ENCODE assay signal across 14 cellular contexts in genomic region chr1:93471911-93472310, GRCh38. TPM values are rescaled to one million over a fixed set of nuclear protein-coding genes. Genes with fewer than 3 reads are reported as not detected.
DNase-seq lines count a peak whose midpoint lies in the region; ATAC-seq and TF ChIP-seq lines count a peak whose summit lies in the region.
"Had no signal": no experiment of that assay in that cellular context is flagged by ENCODE, and none has a peak within 500 bp of the region (broad histone marks: within the 10 kb centered on the region; RNA-seq: fewer than 3 reads in every experiment).

No MANE protein-coding gene starts in this region.

- H3K4me1 ChIP-seq in endodermal cell (ENCODE audit: control insufficient read depth, insufficient read depth, low read length), result peaks cover 5% of the 10 kb centered on the region

- no peaks in the 10 kb centered on the region for H3K27me3 Mint-ChIP-seq in endodermal cell (ENCODE audit: insufficient read depth)
- H3K27me3 Mint-ChIP-seq in activated T-helper 17 cell treated with anti-CD3 and anti-CD28 coated beads, Interleukin-2, amount 50 U/mL, for 72 hours, result no peaks in the 10 kb centered on the region
- no peaks in the 10 kb centered on the region for H3K27me3 Mint-ChIP-seq in stimulated activated naive CD8-positive, alpha-beta T cell treated with anti-CD3 and anti-CD28 coated beads, Interleukin-15, amount 100 ng/mL, for 72 hours

- H3K27ac ChIP-seq in endodermal cell (ENCODE audit: low read depth, low read length), result no peak overlapping the region
- H3K27ac ChIP-seq: adrenal gland, epithelial cell of prostate had no signal

- H3K9me3 Mint-ChIP-seq in endodermal cell, result peaks cover 7% of the 10 kb centered on the region
- H3K9me3 Mint-ChIP-seq in activated T-helper 17 cell treated with anti-CD3 and anti-CD28 coated beads, Interleukin-2, amount 50 U/mL, for 72 hours, result no peaks in the 10 kb centered on the region
- peaks cover 0 to 4% of the 10 kb centered on the region in 2 donors for H3K9me3 Mint-ChIP-seq in stimulated activated naive CD8-positive, alpha-beta T cell treated with anti-CD3 and anti-CD28 coated beads, Interleukin-15, amount 100 ng/mL, for 72 hours
- H3K9me3 Mint-ChIP-seq: natural killer cell; stimulated activated effector memory CD8-positive, alpha-beta T cell treated with anti-CD3 and anti-CD28 coated beads, Interleukin-12 subunit alpha, Interleukin-12 subunit beta, amount 100 ng/mL, for 72 hours had no signal

- no peak overlapping the region for H3K9ac ChIP-seq in endodermal cell (ENCODE audit: extremely low read depth, low read length, poor library complexity, severe bottlenecking)

- no peaks in the 10 kb centered on the region for H3K27me3 ChIP-seq in endodermal cell (ENCODE audit: control insufficient read depth, insufficient read depth, low read length, poor library complexity, severe bottlenecking)
- H3K27me3 ChIP-seq: adrenal gland had no signal

- peaks cover 41% of the 10 kb centered on the region for H3K36me3 Mint-ChIP-seq in endodermal cell (ENCODE audit: low read depth)
- no peaks in the 10 kb centered on the region for H3K36me3 Mint-ChIP-seq in activated T-helper 17 cell treated with anti-CD3 and anti-CD28 coated beads, Interleukin-2, amount 50 U/mL, for 72 hours (ENCODE audit: low read depth)
- H3K36me3 Mint-ChIP-seq: immature natural killer cell; natural killer cell; stimulated activated effector memory CD8-positive, alpha-beta T cell treated with anti-CD3 and anti-CD28 coated beads, Interleukin-12 subunit alpha, Interleukin-12 subunit beta, amount 100 ng/mL, for 72 hours had no signal

- no peak overlapping the region for H3K4me3 ChIP-seq in endodermal cell (ENCODE audit: low read length)
- H3K4me3 ChIP-seq: adrenal gland had no signal

- H3K36me3 ChIP-seq in endodermal cell (ENCODE audit: control insufficient read depth, insufficient read depth, low read length), result peaks cover 24% of the 10 kb centered on the region
- H3K36me3 ChIP-seq: adrenal gland had no signal

- peak overlapping the region; percentile 62 for H3K27ac Mint-ChIP-seq in endodermal cell
- H3K27ac Mint-ChIP-seq in activated T-helper 17 cell treated with anti-CD3 and anti-CD28 coated beads, Interleukin-2, amount 50 U/mL, for 72 hours, result no peak overlapping the region
- no peak overlapping the region for H3K27ac Mint-ChIP-seq in stimulated activated naive CD8-positive, alpha-beta T cell treated with anti-CD3 and anti-CD28 coated beads, Interleukin-15, amount 100 ng/mL, for 72 hours
- H3K27ac Mint-ChIP-seq: immature natural killer cell; natural killer cell; stimulated activated effector memory CD8-positive, alpha-beta T cell treated with anti-CD3 and anti-CD28 coated beads, Interleukin-12 subunit alpha, Interleukin-12 subunit beta, amount 100 ng/mL, for 72 hours had no signal

- DNase-seq in EH (ENCODE audit: low read depth), result peak; percentile 93
- peak; percentile 6 for DNase-seq in NCI-H2029 (lab: John Stamatoyannopoulos, UW)
- DNase-seq in endodermal cell, result no peak
- DNase-seq in non-pigmented ciliary epithelial cell (ENCODE audit: low read depth), result peak; percentile 67
- DNase-seq in stimulated activated naive CD8-positive, alpha-beta T cell treated with anti-CD3 and anti-CD28 coated beads, Interleukin-15, amount 100 ng/mL, for 72 hours, result no peak
- no peak for DNase-seq in amniotic stem cell (lab: John Stamatoyannopoulos, UW)
- DNase-seq in effector CD8-positive, alpha-beta T cell (lab: John Stamatoyannopoulos, UW), result no peak
- DNase-seq: immature natural killer cell, natural killer cell, NCI-H1694 treated with DMSO at 0.1 percent for 48 hours had no signal

- WGBS in endodermal cell (ENCODE audit: insufficient coverage in 1 of 2, insufficient read length in 1 of 2), 2 experiments, result 100% methylated on average over 1 of the region's 1 CpG; no CpG with 5 or more reads in 1 of the 2 experiments

- H3K4me1 Mint-ChIP-seq in endodermal cell, result peaks cover 21% of the 10 kb centered on the region
- no peaks in the 10 kb centered on the region for H3K4me1 Mint-ChIP-seq in activated T-helper 17 cell treated with anti-CD3 and anti-CD28 coated beads, Interleukin-2, amount 50 U/mL, for 72 hours
- no peaks in the 10 kb centered on the region for H3K4me1 Mint-ChIP-seq in stimulated activated naive CD8-positive, alpha-beta T cell treated with anti-CD3 and anti-CD28 coated beads, Interleukin-15, amount 100 ng/mL, for 72 hours
- H3K4me1 Mint-ChIP-seq: immature natural killer cell; natural killer cell; stimulated activated effector memory CD8-positive, alpha-beta T cell treated with anti-CD3 and anti-CD28 coated beads, Interleukin-12 subunit alpha, Interleukin-12 subunit beta, amount 100 ng/mL, for 72 hours had no signal

- H3K9me3 ChIP-seq in endodermal cell (ENCODE audit: control insufficient read depth, low read length), result peaks cover 17% of the 10 kb centered on the region
- H3K9me3 ChIP-seq: adrenal gland had no signal

- TF ChIP-seq CTCF in endodermal cell (conservative IDR thresholded peaks at IDR 0.05), result no peak

- H3K4me3 Mint-ChIP-seq in endodermal cell, result no peak overlapping the region
- H3K4me3 Mint-ChIP-seq in activated T-helper 17 cell treated with anti-CD3 and anti-CD28 coated beads, Interleukin-2, amount 50 U/mL, for 72 hours, result no peak overlapping the region
- H3K4me3 Mint-ChIP-seq in stimulated activated naive CD8-positive, alpha-beta T cell treated with anti-CD3 and anti-CD28 coated beads, Interleukin-15, amount 100 ng/mL, for 72 hours, result no peak overlapping the region
- H3K4me3 Mint-ChIP-seq: immature natural killer cell; natural killer cell; stimulated activated effector memory CD8-positive, alpha-beta T cell treated with anti-CD3 and anti-CD28 coated beads, Interleukin-12 subunit alpha, Interleukin-12 subunit beta, amount 100 ng/mL, for 72 hours had no signal

- no peak for ATAC-seq in activated T-helper 17 cell treated with anti-CD3 and anti-CD28 coated beads, Interleukin-2, amount 50 U/mL, for 72 hours (replicated peaks)
- no peak for ATAC-seq in stimulated activated naive CD8-positive, alpha-beta T cell treated with anti-CD3 and anti-CD28 coated beads, Interleukin-15, amount 100 ng/mL, for 72 hours
- ATAC-seq: natural killer cell; stimulated activated effector memory CD8-positive, alpha-beta T cell treated with anti-CD3 and anti-CD28 coated beads, Interleukin-12 subunit alpha, Interleukin-12 subunit beta, amount 100 ng/mL, for 72 hours had no signal

RNA-seq across cellular contexts. Expression of gene FNBP1L, which starts 24.0 kb away (rescaled TPM):
- 100 to 1,000 TPM in 1 of 2 donors, 10 to 100 TPM in 1; 96.8 to 107 TPM for total RNA-seq in endodermal cell
- polyA plus RNA-seq in endodermal cell (2013, experiment 1 of 2), result 106 TPM
- 106 TPM for polyA plus RNA-seq in endodermal cell (2013, experiment 2 of 2)
- total RNA-seq in activated T-helper 17 cell treated with anti-CD3 and anti-CD28 coated beads, Interleukin-2, amount 50 U/mL, for 72 hours, result 1 to 10 TPM; 1.8 to 2.2 TPM

Comparison
In these comparisons a context has a peak if more than half of its experiments do, and no peak if none do; other contexts are left out.
1. DNase-seq: peak in EH (single experiment), NCI-H2029 (single experiment) and non-pigmented ciliary epithelial cell (single experiment); none in endodermal cell (single experiment), stimulated activated naive CD8-positive, alpha-beta T cell treated with anti-CD3 and anti-CD28 coated beads, Interleukin-15, amount 100 ng/mL, for 72 hours (0 of 2), amniotic stem cell (single experiment) and effector CD8-positive, alpha-beta T cell (single experiment).
2. RNA of gene FNBP1L, which starts 24.0 kb away (total RNA-seq): 96.8 to 107 TPM in endodermal cell; 1.8 to 2.2 TPM in activated T-helper 17 cell treated with anti-CD3 and anti-CD28 coated beads, Interleukin-2, amount 50 U/mL, for 72 hours; every median in the first group is over 10 times any median in the second.